In the genomic region with DNA sequence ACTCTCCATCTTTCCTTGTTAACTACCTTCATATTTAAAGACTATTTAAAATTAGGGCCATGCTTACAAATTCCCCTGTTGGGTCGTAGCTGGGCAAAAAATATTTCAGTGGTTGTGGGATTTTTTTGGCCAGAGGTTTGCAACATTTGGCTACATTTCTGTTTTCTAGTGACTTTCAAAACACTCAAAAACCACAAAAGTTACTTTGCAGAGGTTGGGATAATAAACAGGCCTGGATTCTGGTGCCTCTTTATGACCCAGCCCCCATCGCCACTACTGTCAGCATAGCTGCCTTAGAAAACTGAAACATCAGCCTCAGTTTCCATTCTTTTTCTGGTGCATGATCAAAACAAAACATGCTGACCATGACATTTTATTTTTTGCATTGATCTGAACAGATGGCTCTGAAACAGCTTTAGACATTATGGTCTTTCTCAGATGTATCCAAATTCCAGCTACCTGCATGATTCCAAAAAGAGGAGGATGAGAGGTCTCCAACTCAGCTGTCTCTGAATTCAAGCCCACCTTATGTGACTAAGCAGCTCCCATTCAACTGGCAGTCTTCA, we compare ENCODE assay signal across 20 cellular contexts. TPM values are rescaled to one million over a fixed set of nuclear protein-coding genes. Genes with fewer than 3 reads are reported as not detected.
DNase-seq lines count a peak whose midpoint lies in the region; ATAC-seq, FAIRE-seq and TF ChIP-seq lines count a peak whose summit lies in the region.
"Had no signal": no experiment of that assay in that cellular context is flagged by ENCODE, and none has a peak within 500 bp of the region (broad histone marks: within the 10 kb centered on the region; RNA-seq: fewer than 3 reads in every experiment).

No MANE protein-coding gene starts in this region.

- no peak overlapping the region for H3K27ac ChIP-seq in HepG2 (ENCODE audit: extremely low read length, insufficient read depth, low read length)
- H3K27ac ChIP-seq in right lobe of liver, result no peak overlapping the region
- H3K27ac ChIP-seq in SK-N-MC, result peak overlapping the region; percentile 46; the same call in 1 of the 2 replicates
- no peak overlapping the region for H3K27ac ChIP-seq in A673 (ENCODE audit: low read depth, low read length, poor library complexity, severe bottlenecking)
- H3K27ac ChIP-seq: pancreas, suprapubic skin had no signal

- no peak overlapping the region for H3K4me3 Mint-ChIP-seq in stimulated activated memory B cell treated with anti-CD40 and anti-IgM and Interleukin-4, amounts not matched to agents 10 μg/mL and 1 μg/mL and 100 μg/mL, for 72 hours
- H3K4me3 Mint-ChIP-seq: activated CD4-positive, alpha-beta memory T cell treated with anti-CD3 and anti-CD28 coated beads for 36 hours; central memory CD8-positive, alpha-beta T cell; naive thymus-derived CD8-positive, alpha-beta T cell; stimulated activated effector memory CD8-positive, alpha-beta T cell treated with anti-CD3 and anti-CD28 coated beads, Interleukin-12 subunit alpha, Interleukin-12 subunit beta, amount 100 ng/mL, for 72 hours had no signal

- H3K79me2 ChIP-seq in HepG2 (ENCODE audit: insufficient read depth, low read length), result no peaks in the 10 kb centered on the region

- no peaks in the 10 kb centered on the region for H4K20me1 ChIP-seq in HepG2 (ENCODE audit: insufficient read depth, low read length)

- no peak for DNase-seq in HepG2 (ENCODE audit: low spot score)
- DNase-seq in right lobe of liver, result no peak
- no peak for DNase-seq in SK-N-MC (ENCODE audit: low read depth, low spot score)
- peak; percentile 39 for DNase-seq in fibroblast of the aortic adventitia (ENCODE audit: low read depth)
- DNase-seq in NCI-H2196 (lab: John Stamatoyannopoulos, UW; ENCODE audit: unreplicated experiment), result no peak
- DNase-seq in A673 (ENCODE audit: low spot score), result no peak
- DNase-seq in DMS153 (lab: John Stamatoyannopoulos, UW), result no peak
- DNase-seq: ACHN; activated CD4-positive, alpha-beta memory T cell treated with anti-CD3 and anti-CD28 coated beads for 36 hours; activated CD4-positive, CD25-positive, alpha-beta regulatory T cell; amygdala; naive thymus-derived CD8-positive, alpha-beta T cell; pancreas; stimulated activated CD4-positive, alpha-beta T cell treated with anti-CD3 and anti-CD28 coated beads, Interleukin-1b, Interleukin-23, amount 100 ng/mL, for 48 hours; T1000 had no signal

- H3K4me1 Mint-ChIP-seq in stimulated activated memory B cell treated with anti-CD40 and anti-IgM and Interleukin-4, amounts not matched to agents 10 μg/mL and 1 μg/mL and 100 μg/mL, for 72 hours, result peaks cover 35% of the 10 kb centered on the region

- H3K4me3 ChIP-seq in HepG2 (replicated peaks in 1 of 3; ENCODE audit: insufficient read depth in 1 of 3, low read depth in 2 of 3, low read length in 3 of 3) (no peak overlapping the region), right lobe of liver (no peak overlapping the region), SK-N-MC (no peak overlapping the region), fibroblast of the aortic adventitia (ENCODE audit: low read depth, low read length) (no peak overlapping the region), A673 (ENCODE audit: low read depth, low read length, poor library complexity, severe bottlenecking) (no peak overlapping the region)
- H3K4me3 ChIP-seq: pancreas, suprapubic skin had no signal

- WGBS in HepG2 (ENCODE audit: low lambda C conversion rate), result 4% methylated on average over 2 of the region's 2 CpGs
- 55% methylated on average over 1 of the region's 2 CpGs for WGBS in right lobe of liver (ENCODE audit: insufficient coverage, low coverage, low lambda C conversion rate, missing lambda C conversion rate)

- H3K9me3 Mint-ChIP-seq in stimulated activated memory B cell treated with anti-CD40 and anti-IgM and Interleukin-4, amounts not matched to agents 10 μg/mL and 1 μg/mL and 100 μg/mL, for 72 hours, result peaks cover 8% of the 10 kb centered on the region
- H3K9me3 Mint-ChIP-seq: activated CD4-positive, alpha-beta memory T cell treated with anti-CD3 and anti-CD28 coated beads for 36 hours; central memory CD8-positive, alpha-beta T cell; stimulated activated effector memory CD8-positive, alpha-beta T cell treated with anti-CD3 and anti-CD28 coated beads, Interleukin-12 subunit alpha, Interleukin-12 subunit beta, amount 100 ng/mL, for 72 hours had no signal

- intact Hi-C loops in HepG2 (cut with micrococcal nuclease; ENCODE audit: unreplicated experiment), result no loop called here
- intact Hi-C loops in right lobe of liver (cut with DNase I), result no loop called here
- intact Hi-C loops in A673 (cut with micrococcal nuclease; ENCODE audit: unreplicated experiment), result no loop called here

- H3K27me3 ChIP-seq in HepG2 (ENCODE audit: control insufficient read depth in 1 of 2, insufficient read depth in 2 of 2, low read length in 2 of 2) (peaks cover 12 to 36% of the 10 kb centered on the region in 2 experiments), right lobe of liver (no peaks in the 10 kb centered on the region), A673 (replicated peaks; ENCODE audit: insufficient read depth, low read depth, low read length, poor library complexity) (no peaks in the 10 kb centered on the region)

- ATAC-seq in HepG2, result no peak
- no peak for ATAC-seq in right lobe of liver
- no peak for ATAC-seq in stimulated activated memory B cell treated with anti-CD40 and anti-IgM and Interleukin-4, amounts not matched to agents 10 μg/mL and 1 μg/mL and 100 μg/mL, for 72 hours
- ATAC-seq: naive thymus-derived CD8-positive, alpha-beta T cell; pancreas; stimulated activated effector memory CD8-positive, alpha-beta T cell treated with anti-CD3 and anti-CD28 coated beads, Interleukin-12 subunit alpha, Interleukin-12 subunit beta, amount 100 ng/mL, for 72 hours had no signal

- TF ChIP-seq POLR2A in HepG2 (IDR thresholded peaks at IDR 0.05; ENCODE audit: insufficient read depth in 1 of 2, low read depth in 2 of 2, low read length in 2 of 2) (no peak), right lobe of liver (IDR thresholded peaks at IDR 0.05) (no peak)

- no peak for TF ChIP-seq EP300 in HepG2 (IDR thresholded peaks at IDR 0.05; ENCODE audit: low read depth in 2 of 2, low read length in 2 of 2)
- no peak for TF ChIP-seq EP300 in HepG2 (CRISPR knock-in tag; IDR thresholded peaks at IDR 0.05; ENCODE audit: borderline replicate concordance)

- peaks cover 14% of the 10 kb centered on the region for H3K4me1 ChIP-seq in HepG2 (ENCODE audit: insufficient read depth, low read length)
- peaks cover 0 to 8% (median 0%) of the 10 kb centered on the region in 4 donors for H3K4me1 ChIP-seq in right lobe of liver
- H3K4me1 ChIP-seq in A673 (ENCODE audit: insufficient read depth, low read length, poor library complexity, severe bottlenecking), result peaks cover 36% of the 10 kb centered on the region
- H3K4me1 ChIP-seq: pancreas had no signal

- peaks cover 13% of the 10 kb centered on the region for H3K36me3 Mint-ChIP-seq in stimulated activated memory B cell treated with anti-CD40 and anti-IgM and Interleukin-4, amounts not matched to agents 10 μg/mL and 1 μg/mL and 100 μg/mL, for 72 hours
- H3K36me3 Mint-ChIP-seq: activated CD4-positive, alpha-beta memory T cell treated with anti-CD3 and anti-CD28 coated beads for 36 hours; naive thymus-derived CD8-positive, alpha-beta T cell had no signal

- no peak overlapping the region for H2AFZ ChIP-seq in HepG2 (ENCODE audit: low read length)

- POLR2A ChIA-PET in HepG2 (lab: Yijun Ruan, JAX) (no interaction called here), A673 (lab: Charles Lee; ENCODE audit: low non-redundant PET) (no interaction called here)

- in situ Hi-C loops in HepG2 (cut with HindIII; ENCODE audit: extremely low pct_ligation_motif_present, low pct_unique_long_range_greater_than_20kb), result no loop called here

- BruUV-seq in HepG2 (replicated peaks; lab: Mats Ljungman, UMichigan) (no TSS peak), A673 (replicated peaks; lab: Mats Ljungman, UMichigan) (no TSS peak)

- H3K9me3 ChIP-seq in HepG2 (ENCODE audit: low read length) (no peaks in the 10 kb centered on the region), right lobe of liver (no peaks in the 10 kb centered on the region), SK-N-MC (ENCODE audit: low read depth, low read length) (no peaks in the 10 kb centered on the region), A673 (ENCODE audit: low read depth, low read length, poor library complexity, severe bottlenecking) (no peaks in the 10 kb centered on the region)
- H3K9me3 ChIP-seq: pancreas, suprapubic skin had no signal

- no peaks in the 10 kb centered on the region for H3K27me3 Mint-ChIP-seq in stimulated activated memory B cell treated with anti-CD40 and anti-IgM and Interleukin-4, amounts not matched to agents 10 μg/mL and 1 μg/mL and 100 μg/mL, for 72 hours

- H3K9ac ChIP-seq in HepG2 (ENCODE audit: insufficient read depth, low read depth, low read length) (no peak overlapping the region), SK-N-MC (ENCODE audit: insufficient read length) (no peak overlapping the region)

- no peak for FAIRE-seq in HepG2 (lab: Jason Lieb, UNC)
- FAIRE-seq: D721Med, pancreas had no signal

- H3K4me2 ChIP-seq in HepG2 (ENCODE audit: low read depth, low read length), result no peak overlapping the region

- peak overlapping the region; percentile 31 for H3K27ac Mint-ChIP-seq in stimulated activated memory B cell treated with anti-CD40 and anti-IgM and Interleukin-4, amounts not matched to agents 10 μg/mL and 1 μg/mL and 100 μg/mL, for 72 hours
- H3K27ac Mint-ChIP-seq: activated CD4-positive, alpha-beta memory T cell treated with anti-CD3 and anti-CD28 coated beads for 36 hours; naive thymus-derived CD8-positive, alpha-beta T cell; stimulated activated effector memory CD8-positive, alpha-beta T cell treated with anti-CD3 and anti-CD28 coated beads, Interleukin-12 subunit alpha, Interleukin-12 subunit beta, amount 100 ng/mL, for 72 hours had no signal

- CTCF ChIA-PET in HepG2 (lab: Yijun Ruan, JAX; ENCODE audit: low intra/inter-chr PET ratio, low total read pairs) (no interaction called here), A673 (lab: Charles Lee) (no interaction called here)

- TF ChIP-seq CTCF in HepG2 (CRISPR knock-in tag; IDR thresholded peaks at IDR 0.05) (no peak), right lobe of liver (IDR thresholded peaks at IDR 0.05) (no peak), fibroblast of the aortic adventitia (IDR thresholded peaks at IDR 0.05; ENCODE audit: insufficient read depth, low read length) (no peak), A673 (conservative IDR thresholded peaks at IDR 0.05; ENCODE audit: low read depth, low read length) (no peak)

- no peak for TF ChIP-seq RAD21 in HepG2 (CRISPR knock-in tag; IDR thresholded peaks at IDR 0.05)

- no peaks in the 10 kb centered on the region for H3K36me3 ChIP-seq in HepG2 (replicated peaks in 1 of 2; ENCODE audit: control insufficient read depth in 1 of 2, insufficient read depth in 2 of 2, low read length in 2 of 2)
- no peaks in the 10 kb centered on the region for H3K36me3 ChIP-seq in right lobe of liver
- H3K36me3 ChIP-seq in SK-N-MC (ENCODE audit: insufficient read depth, low read length), result no peaks in the 10 kb centered on the region
- H3K36me3 ChIP-seq in A673 (ENCODE audit: insufficient read depth, low read length, poor library complexity, severe bottlenecking), result no peaks in the 10 kb centered on the region
- H3K36me3 ChIP-seq: pancreas, suprapubic skin had no signal

RNA-seq across cellular contexts. Expression of a gene that starts 5.2 kb away (rescaled TPM):
- 0.60 TPM in 2 replicates for total RNA-seq in HepG2 (2016; rRNA removed; fragmentation: Illumina TruSeq; extraction: Trizol)
- 0.09 and 0.20 TPM in 2 replicates for total RNA-seq in HepG2 (2016; cell fraction: cytosol; rRNA removed; fragmentation: Illumina TruSeq; extraction: Trizol; ENCODE audit: low read depth)
- 0.73 and 0.84 TPM in 2 replicates for total RNA-seq in HepG2 (2016; cell fraction: insoluble cytoplasmic fraction; rRNA removed; fragmentation: Illumina TruSeq; extraction: Trizol)
- 0.37 and 0.38 TPM in 2 replicates for total RNA-seq in HepG2 (2016; cell fraction: membrane; rRNA removed; fragmentation: Illumina TruSeq; extraction: Trizol)
- total RNA-seq in HepG2 (2016; cell fraction: nucleus; rRNA removed; fragmentation: Illumina TruSeq; extraction: Trizol), result 1.8 TPM in 2 replicates
- polyA plus RNA-seq in HepG2 (2011; rRNA removed), result 0.09 and 0.14 TPM in 2 replicates
- 0.04 and 0.05 TPM in 2 replicates for polyA plus RNA-seq in HepG2 (2011; cell fraction: cytosol; rRNA removed)
- polyA plus RNA-seq in HepG2 (2011; cell fraction: nucleus; rRNA removed), result 0.26 and 0.66 TPM in 2 replicates
- polyA plus RNA-seq in HepG2 (2012), result 0.05 and 0.24 TPM in 2 replicates
- polyA plus RNA-seq in HepG2 (2016; cell fraction: cytosol; fragmentation: Illumina TruSeq; extraction: Trizol; ENCODE audit: low read depth), result 0.05 and 0.17 TPM in 2 replicates
- 0.32 and 0.46 TPM in 2 replicates for polyA plus RNA-seq in HepG2 (2016; cell fraction: insoluble cytoplasmic fraction; fragmentation: Illumina TruSeq; extraction: Trizol; ENCODE audit: low read depth)
- 0.15 and 0.17 TPM in 2 replicates for polyA plus RNA-seq in HepG2 (2016; cell fraction: membrane; fragmentation: Illumina TruSeq; extraction: Trizol; ENCODE audit: low read depth)
- 1.3 and 1.6 TPM in 2 replicates for polyA plus RNA-seq in HepG2 (2016; cell fraction: nucleus; fragmentation: Illumina TruSeq; extraction: Trizol; ENCODE audit: insufficient read depth, low read depth)
- polyA minus RNA-seq in HepG2 (2011; rRNA and poly(A)+ RNA removed; ENCODE audit: low replicate concordance), result 0.16 and 2.6 TPM in 2 replicates
- polyA minus RNA-seq in HepG2 (2011; cell fraction: cytosol; rRNA and poly(A)+ RNA removed), result not detected in 2 replicates
- polyA minus RNA-seq in HepG2 (2011; cell fraction: nucleus; rRNA and poly(A)+ RNA removed), result 0.25 and 0.77 TPM in 2 replicates
- 1 to 10 TPM; 1.2 to 5.7 (median 2.9) TPM for total RNA-seq in right lobe of liver
- total RNA-seq in fibroblast of the aortic adventitia (ENCODE audit: low replicate concordance), result 1.3 and 16.3 TPM in 2 replicates
- total RNA-seq in A673 (2021), result 15.7 and 17.6 TPM in 2 replicates

RNA-seq across cellular contexts. Expression of a gene that starts 37.5 kb away (rescaled TPM):
- total RNA-seq in HepG2 (2016; rRNA removed; fragmentation: Illumina TruSeq; extraction: Trizol) (17.3 and 18.8 TPM in 2 replicates), right lobe of liver (10 to 100 TPM in 4 of 6 experiments, 1 to 10 TPM in 2; 5.8 to 13.6 (median 10.5) TPM), fibroblast of the aortic adventitia (ENCODE audit: low replicate concordance) (20.6 and 21.1 TPM in 2 replicates), A673 (2021) (23.4 and 25.1 TPM in 2 replicates)
- 3.9 and 4.3 TPM in 2 replicates for total RNA-seq in HepG2 (2016; cell fraction: cytosol; rRNA removed; fragmentation: Illumina TruSeq; extraction: Trizol; ENCODE audit: low read depth)
- 19.7 and 20.3 TPM in 2 replicates for total RNA-seq in HepG2 (2016; cell fraction: insoluble cytoplasmic fraction; rRNA removed; fragmentation: Illumina TruSeq; extraction: Trizol)
- total RNA-seq in HepG2 (2016; cell fraction: membrane; rRNA removed; fragmentation: Illumina TruSeq; extraction: Trizol), result 5.0 and 5.4 TPM in 2 replicates
- total RNA-seq in HepG2 (2016; cell fraction: nucleus; rRNA removed; fragmentation: Illumina TruSeq; extraction: Trizol), result 20.4 and 27.6 TPM in 2 replicates
- 21.1 and 25.6 TPM in 2 replicates for polyA plus RNA-seq in HepG2 (2011; rRNA removed)
- 15.1 and 22.4 TPM in 2 replicates for polyA plus RNA-seq in HepG2 (2011; cell fraction: cytosol; rRNA removed)
- polyA plus RNA-seq in HepG2 (2011; cell fraction: nucleus; rRNA removed), result 71.7 and 82.4 TPM in 2 replicates
- polyA plus RNA-seq in HepG2 (2012), result 16.5 and 19.5 TPM in 2 replicates
- polyA plus RNA-seq in HepG2 (2016; cell fraction: cytosol; fragmentation: Illumina TruSeq; extraction: Trizol; ENCODE audit: low read depth), result 1.7 and 2.2 TPM in 2 replicates
- 18.3 and 21.3 TPM in 2 replicates for polyA plus RNA-seq in HepG2 (2016; cell fraction: insoluble cytoplasmic fraction; fragmentation: Illumina TruSeq; extraction: Trizol; ENCODE audit: low read depth)
- 3.5 and 3.9 TPM in 2 replicates for polyA plus RNA-seq in HepG2 (2016; cell fraction: membrane; fragmentation: Illumina TruSeq; extraction: Trizol; ENCODE audit: low read depth)
- polyA plus RNA-seq in HepG2 (2016; cell fraction: nucleus; fragmentation: Illumina TruSeq; extraction: Trizol; ENCODE audit: insufficient read depth, low read depth), result 26.1 and 30.0 TPM in 2 replicates
- 21.6 and 30.7 TPM in 2 replicates for polyA minus RNA-seq in HepG2 (2011; rRNA and poly(A)+ RNA removed; ENCODE audit: low replicate concordance)
- 6.5 and 8.3 TPM in 2 replicates for polyA minus RNA-seq in HepG2 (2011; cell fraction: cytosol; rRNA and poly(A)+ RNA removed)
- polyA minus RNA-seq in HepG2 (2011; cell fraction: nucleus; rRNA and poly(A)+ RNA removed), result 54.1 and 63.2 TPM in 2 replicates
